ENCODE assay signal across 29 cellular contexts in the genomic region with DNA sequence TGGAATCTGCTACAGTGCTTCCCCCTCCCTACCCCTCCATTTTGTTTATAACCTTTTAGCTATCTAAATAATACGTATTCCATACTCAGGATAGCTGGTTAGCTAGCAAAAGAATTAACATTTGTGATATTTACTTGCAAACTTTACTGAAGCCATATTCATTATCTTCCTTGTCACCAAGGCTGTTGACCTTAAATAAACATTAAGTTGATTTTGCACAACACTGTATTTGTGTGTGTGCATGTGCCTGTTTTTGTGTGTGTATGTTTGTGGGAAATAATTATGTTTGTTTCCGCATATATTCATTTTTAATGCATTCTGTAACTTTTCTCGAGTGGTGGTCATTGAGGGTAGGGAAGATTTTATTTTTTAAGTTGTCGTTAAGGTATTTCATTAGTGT.
"Had no signal": no experiment of that assay in that cellular context is flagged by ENCODE, and none has a peak within 500 bp of the region (broad histone marks: within the 10 kb centered on the region; RNA-seq: fewer than 3 reads in every experiment).

No MANE protein-coding gene starts in this region.

- DNase-seq: activated CD4-positive, alpha-beta T cell treated with anti-CD3 and anti-CD28 coated beads for 36 hours; activated CD4-positive, alpha-beta T cell treated with anti-CD3 and anti-CD28 coated beads, Interleukin-2, amount 10 ng/mL, durations not matched to agents 7 days and 5 days; activated CD4-positive, alpha-beta T cell treated with anti-CD3 and anti-CD28 coated beads, Interleukin-2, amount 50 U/mL, for 48 hours; activated CD4-positive, CD25-positive, alpha-beta regulatory T cell; activated CD4-positive, CD25-positive, alpha-beta regulatory T cell treated with anti-CD3 and anti-CD28 coated beads, Interleukin-2, amount 50 U/mL, for 72 hours; activated CD8-positive, alpha-beta memory T cell treated with anti-CD3 and anti-CD28 coated beads for 24 hours; activated CD8-positive, alpha-beta T cell treated with anti-CD3 and anti-CD28 coated beads for 36 hours; activated effector memory CD4-positive, alpha-beta T cell treated with Interleukin-2 at 50 U/mL for 16 hours; activated gamma-delta T cell treated with Interleukin-2 at 50 U/mL for 16 hours; activated naive CD4-positive, alpha-beta T cell treated with anti-CD3 and anti-CD28 coated beads, Interleukin-2, amount 50 U/mL, for 16 hours; activated naive CD4-positive, alpha-beta T cell treated with Interleukin-2 at 50 U/mL for 16 hours; activated T-cell treated with anti-CD3 and anti-CD28 coated beads, Interleukin-2, amount 50 U/mL, for 4 hours; amniotic stem cell; anterior cingulate cortex; brain microvascular endothelial cell; cortex of kidney; dermis blood vessel endothelial cell; effector CD4-positive, alpha-beta T cell; effector memory CD8-positive, alpha-beta T cell; foreskin keratinocyte; gastrocnemius medialis; heart right ventricle; T-helper 2 cell had no signal

- H3K36me3 ChIP-seq: gastrocnemius medialis had no signal

- H3K9me3 Mint-ChIP-seq: activated CD4-positive, alpha-beta T cell treated with anti-CD3 and anti-CD28 coated beads, Interleukin-2, amount 10 ng/mL, durations not matched to agents 7 days and 5 days; activated T-cell treated with anti-CD3 and anti-CD28 coated beads, Interleukin-2, amount 50 U/mL, for 4 hours; central memory CD8-positive, alpha-beta T cell; effector memory CD8-positive, alpha-beta T cell had no signal

- H3K27ac Mint-ChIP-seq: activated CD4-positive, alpha-beta T cell treated with anti-CD3 and anti-CD28 coated beads for 36 hours; activated CD4-positive, alpha-beta T cell treated with anti-CD3 and anti-CD28 coated beads, Interleukin-2, amount 10 ng/mL, durations not matched to agents 7 days and 5 days; activated CD8-positive, alpha-beta T cell treated with anti-CD3 and anti-CD28 coated beads for 36 hours; activated naive CD8-positive, alpha-beta T cell; activated T-helper 17 cell treated with anti-CD3 and anti-CD28 coated beads, Interleukin-2, amount 50 U/mL, for 72 hours; effector memory CD8-positive, alpha-beta T cell had no signal

- FAIRE-seq: astrocyte, bronchial epithelial cell had no signal

- H3K27me3 ChIP-seq: brain microvascular endothelial cell, esophagus muscularis mucosa, foreskin keratinocyte, gastrocnemius medialis, heart right ventricle had no signal

- ATAC-seq: activated CD4-positive, alpha-beta T cell treated with anti-CD3 and anti-CD28 coated beads for 36 hours; activated CD8-positive, alpha-beta T cell treated with anti-CD3 and anti-CD28 coated beads for 36 hours; activated T-cell treated with anti-CD3 and anti-CD28 coated beads, Interleukin-2, amount 50 U/mL, for 4 hours; activated T-helper 17 cell treated with anti-CD3 and anti-CD28 coated beads, Interleukin-2, amount 50 U/mL, for 72 hours; effector memory CD8-positive, alpha-beta T cell; foreskin keratinocyte; gastrocnemius medialis; heart right ventricle had no signal

- H3K4me3 Mint-ChIP-seq: activated CD4-positive, alpha-beta T cell treated with anti-CD3 and anti-CD28 coated beads for 36 hours; activated CD4-positive, alpha-beta T cell treated with anti-CD3 and anti-CD28 coated beads, Interleukin-2, amount 10 ng/mL, durations not matched to agents 7 days and 5 days; activated CD8-positive, alpha-beta T cell treated with anti-CD3 and anti-CD28 coated beads for 36 hours; activated naive CD8-positive, alpha-beta T cell; activated T-cell treated with anti-CD3 and anti-CD28 coated beads, Interleukin-2, amount 50 U/mL, for 4 hours; activated T-helper 17 cell treated with anti-CD3 and anti-CD28 coated beads, Interleukin-2, amount 50 U/mL, for 72 hours; central memory CD8-positive, alpha-beta T cell; effector memory CD8-positive, alpha-beta T cell had no signal

- H3K9me3 ChIP-seq: esophagus muscularis mucosa, gastrocnemius medialis had no signal

- H3K4me1 Mint-ChIP-seq: activated CD4-positive, alpha-beta T cell treated with anti-CD3 and anti-CD28 coated beads for 36 hours; activated T-helper 17 cell treated with anti-CD3 and anti-CD28 coated beads, Interleukin-2, amount 50 U/mL, for 72 hours; central memory CD8-positive, alpha-beta T cell had no signal

- H3K27ac ChIP-seq: brain microvascular endothelial cell, esophagus muscularis mucosa, foreskin keratinocyte, gastrocnemius medialis, heart right ventricle had no signal

- H3K27me3 Mint-ChIP-seq: activated CD4-positive, alpha-beta T cell treated with anti-CD3 and anti-CD28 coated beads for 36 hours; activated CD4-positive, alpha-beta T cell treated with anti-CD3 and anti-CD28 coated beads, Interleukin-2, amount 10 ng/mL, durations not matched to agents 7 days and 5 days; activated CD8-positive, alpha-beta T cell treated with anti-CD3 and anti-CD28 coated beads for 36 hours; activated naive CD8-positive, alpha-beta T cell; activated T-helper 17 cell treated with anti-CD3 and anti-CD28 coated beads, Interleukin-2, amount 50 U/mL, for 72 hours; central memory CD8-positive, alpha-beta T cell; effector memory CD8-positive, alpha-beta T cell had no signal

- H3K4me3 ChIP-seq: esophagus muscularis mucosa, gastrocnemius medialis, heart right ventricle had no signal

- H3K4me1 ChIP-seq: foreskin keratinocyte had no signal
